In the genomic region with DNA sequence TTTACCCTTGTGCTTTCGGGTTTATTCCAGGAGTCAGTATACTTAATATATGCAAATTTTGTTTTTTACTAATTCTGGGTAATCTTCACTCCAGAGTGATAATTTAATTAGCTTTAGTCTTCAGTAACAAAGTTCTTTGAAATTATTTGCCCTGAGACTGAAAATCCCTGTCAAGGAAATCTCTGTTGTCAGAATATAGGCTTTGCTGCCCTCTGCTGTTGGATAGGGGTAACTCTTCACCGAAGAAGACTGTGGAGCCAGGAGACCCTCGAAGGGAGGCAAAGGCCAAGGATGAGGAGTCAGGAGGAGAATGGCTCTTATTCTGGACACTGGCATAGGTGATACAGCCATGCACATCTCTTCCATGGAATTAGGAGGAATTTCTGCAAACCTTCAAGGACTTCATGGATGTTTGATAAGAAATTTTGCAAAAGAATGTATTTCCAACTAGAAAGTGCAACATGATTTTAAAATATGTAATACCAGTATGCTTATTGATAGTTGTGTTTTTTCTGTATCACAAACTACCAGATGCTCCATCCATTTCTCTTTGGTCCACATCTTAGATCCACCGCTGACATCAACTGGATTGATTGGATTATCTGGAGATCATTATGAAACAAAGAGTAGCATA, we compare ENCODE assay signal across 8 cellular contexts.
DNase-seq lines count a peak whose midpoint lies in the region; ATAC-seq and TF ChIP-seq lines count a peak whose summit lies in the region.

No MANE protein-coding gene starts in this region.

- H3K4me1 ChIP-seq in GM23338 (ENCODE audit: insufficient read depth) (no peaks in the 10 kb centered on the region), Karpas-422 (ENCODE audit: low read length) (no peaks in the 10 kb centered on the region), RWPE2 (ENCODE audit: insufficient read depth, poor library complexity, severe bottlenecking) (peaks cover 3% of the 10 kb centered on the region)

- H3K27me3 Mint-ChIP-seq in GM23338 (ENCODE audit: insufficient read depth, low read depth, poor library complexity): no peaks in the 10 kb centered on the region

- no peaks in the 10 kb centered on the region for H3K36me3 ChIP-seq in GM23338 (ENCODE audit: insufficient read depth)
- H3K36me3 ChIP-seq in Karpas-422 (ENCODE audit: insufficient read depth, low read length): no peaks in the 10 kb centered on the region
- no peaks in the 10 kb centered on the region for H3K36me3 ChIP-seq in RWPE2 (ENCODE audit: low read depth)

- no peak overlapping the region for H3K9ac ChIP-seq in Karpas-422 (ENCODE audit: low read length)

- H3K36me3 Mint-ChIP-seq in GM23338 (ENCODE audit: low read depth): no peaks in the 10 kb centered on the region

- no peaks in the 10 kb centered on the region for H3K4me1 Mint-ChIP-seq in GM23338

- no peak overlapping the region for H3K27ac Mint-ChIP-seq in GM23338

- TF ChIP-seq CTCF in 22Rv1 (IDR thresholded peaks at IDR 0.05) (peak; percentile 86), GM23338 (conservative IDR thresholded peaks at IDR 0.05; ENCODE audit: low read depth in 2 of 2) (peak; percentile 83 to 91), RWPE2 (IDR thresholded peaks at IDR 0.05; ENCODE audit: poor library complexity, severe bottlenecking) (peak; percentile 92), epithelial cell of esophagus (IDR thresholded peaks at IDR 0.05; ENCODE audit: insufficient read depth, low read depth, low read length, missing control alignments) (peak; percentile 90)

- H2AFZ ChIP-seq in GM23338: no peak overlapping the region
- H2AFZ ChIP-seq in Karpas-422 (ENCODE audit: low read length): no peak overlapping the region

- no peaks in the 10 kb centered on the region for H4K20me1 ChIP-seq in GM23338 (replicated peaks; ENCODE audit: insufficient read depth)
- H4K20me1 ChIP-seq in Karpas-422 (ENCODE audit: insufficient read depth, low read depth, low read length): no peaks in the 10 kb centered on the region

- H3K27ac ChIP-seq in 22Rv1 (no peak overlapping the region), GM23338 (ENCODE audit: low read depth) (no peak overlapping the region), Karpas-422 (ENCODE audit: low read length) (no peak overlapping the region), RWPE2 (ENCODE audit: poor library complexity, severe bottlenecking) (no peak overlapping the region)

- H3F3A ChIP-seq in GM23338 (replicated peaks; ENCODE audit: low read depth): no peaks in the 10 kb centered on the region

- H3K27me3 ChIP-seq in GM23338 (ENCODE audit: insufficient read depth) (no peaks in the 10 kb centered on the region), Karpas-422 (ENCODE audit: low read length) (no peaks in the 10 kb centered on the region), RWPE2 (ENCODE audit: insufficient read depth, poor library complexity, severe bottlenecking) (no peaks in the 10 kb centered on the region)

- H3K9me2 ChIP-seq in GM23338 (ENCODE audit: insufficient read depth): no peaks in the 10 kb centered on the region
- H3K9me2 ChIP-seq in Karpas-422 (replicated peaks; ENCODE audit: insufficient read depth, low read length): no peaks in the 10 kb centered on the region

- DNase-seq in G401 (ENCODE audit: low spot score) (peak; percentile 53), GM23338 (ENCODE audit: low spot score) (peak; percentile 65), Karpas-422 (peak; percentile 73), RWPE2 (ENCODE audit: low spot score) (no peak), epithelial cell of esophagus (ENCODE audit: low read depth) (peak; percentile 47), mucosa of gallbladder (ENCODE audit: low spot score) (peak; percentile 23)

- peak; percentile 86 for ATAC-seq in GM23338
- peak; percentile 71 for ATAC-seq in RWPE2 (ENCODE audit: low read depth)
- no peak for ATAC-seq in HG03460 (IDR thresholded peaks at IDR 0.05; ENCODE audit: unreplicated experiment)

- no peaks in the 10 kb centered on the region for H3K9me3 ChIP-seq in Karpas-422 (ENCODE audit: low read length)
- no peaks in the 10 kb centered on the region for H3K9me3 ChIP-seq in RWPE2 (ENCODE audit: severe bottlenecking)

- H3K4me2 ChIP-seq in GM23338 (no peak overlapping the region), Karpas-422 (ENCODE audit: low read depth, low read length, poor library complexity, severe bottlenecking) (no peak overlapping the region)

- H3K4me3 ChIP-seq in GM23338 (no peak overlapping the region), Karpas-422 (ENCODE audit: low read length) (no peak overlapping the region), RWPE2 (ENCODE audit: severe bottlenecking) (no peak overlapping the region), epithelial cell of esophagus (ENCODE audit: low read length) (no peak overlapping the region)

- H3K79me2 ChIP-seq in GM23338 (replicated peaks; ENCODE audit: insufficient read depth) (no peaks in the 10 kb centered on the region), Karpas-422 (ENCODE audit: low read length) (no peaks in the 10 kb centered on the region)

- no peaks in the 10 kb centered on the region for H3K9me3 Mint-ChIP-seq in GM23338

- no peak overlapping the region for H3K4me3 Mint-ChIP-seq in GM23338

- in situ Hi-C loops in G401 (cut with HindIII; ENCODE audit: low sequenced_read_pairs): no loop called here

TF ChIP-seq in GM23338, 12 proteins besides CTCF, POLR2A, EP300 and RAD21 (continues in another document):
- TF ChIP-seq CREB1 (CRISPR knock-in tag; IDR thresholded peaks at IDR 0.05; ENCODE audit: low read depth) (no peak), ZNF114 (CRISPR knock-in tag; IDR thresholded peaks at IDR 0.05) (no peak), JUNB (IDR thresholded peaks at IDR 0.05; ENCODE audit: unreplicated experiment) (no peak), STAT1 (IDR thresholded peaks at IDR 0.05; ENCODE audit: unreplicated experiment) (no peak), EZH2phosphoT487 (IDR thresholded peaks at IDR 0.05; ENCODE audit: unreplicated experiment) (no peak), ZNF462 (CRISPR knock-in tag; IDR thresholded peaks at IDR 0.05) (no peak)
